Comparison of ENCODE assay signal across 18 cellular contexts in genomic region chr12:20494803-20495202, GRCh38.
A peak's percentile ranks its signal among the peaks of the same experiment; 100 is the strongest.
DNase-seq lines count a peak whose midpoint lies in the region; ATAC-seq and TF ChIP-seq lines count a peak whose summit lies in the region.
"Had no signal": no experiment of that assay in that cellular context is flagged by ENCODE, and none has a peak within 500 bp of the region (broad histone marks: within the 10 kb centered on the region; RNA-seq: fewer than 3 reads in every experiment).

No MANE protein-coding gene starts in this region.

- DNase-seq in EL (peak; percentile 41), adipocyte (ENCODE audit: low read depth) (peak; percentile 74), fibroblast of mammary gland (ENCODE audit: low read depth) (peak; percentile 45), Ammon's horn (ENCODE audit: low spot score) (no peak), RPMI8226 (no peak)
- DNase-seq: ACHN; CD4-positive, alpha-beta memory T cell; DND-41; MG63; NCI-H1105; NCI-H1694 treated with DMSO at 0.1 percent for 48 hours; NCI-H345; NCI-H69; NK-92 treated with Interleukin-12 subunit alpha and Interleukin-12 subunit beta, amount 100 ng/mL, for 24 hours; OCI-M1 had no signal

- H3K9ac ChIP-seq in adipocyte (ENCODE audit: low read length): no peak overlapping the region
- H3K9ac ChIP-seq in skeletal muscle satellite cell (ENCODE audit: low read depth, low read length): no peak overlapping the region

- H3K9me3 ChIP-seq in adipocyte (ENCODE audit: control insufficient read depth, low read length) (no peaks in the 10 kb centered on the region), skeletal muscle satellite cell (replicated peaks; ENCODE audit: low read length) (no peaks in the 10 kb centered on the region)

- H3K27me3 ChIP-seq in adipocyte (replicated peaks; ENCODE audit: control insufficient read depth, insufficient read depth, low read length): no peaks in the 10 kb centered on the region
- no peaks in the 10 kb centered on the region for H3K27me3 ChIP-seq in skeletal muscle satellite cell (ENCODE audit: control insufficient read depth, insufficient read depth, low read length)
- H3K27me3 ChIP-seq: MG63 had no signal

- H3K36me3 ChIP-seq in adipocyte (ENCODE audit: control insufficient read depth, insufficient read depth, low read length, severe bottlenecking): no peaks in the 10 kb centered on the region
- no peaks in the 10 kb centered on the region for H3K36me3 ChIP-seq in skeletal muscle satellite cell (ENCODE audit: insufficient read depth, low read length)
- H3K36me3 ChIP-seq: MG63 had no signal

- H3K4me1 ChIP-seq in adipocyte (ENCODE audit: control insufficient read depth, insufficient read depth, low read length) (peaks cover 29% of the 10 kb centered on the region), skeletal muscle satellite cell (ENCODE audit: control insufficient read depth, insufficient read depth, low read length) (peaks cover 39% of the 10 kb centered on the region)

- H3K4me3 ChIP-seq in adipocyte (ENCODE audit: low read length) (no peak overlapping the region), fibroblast of mammary gland (ENCODE audit: control insufficient read depth, low read depth, low read length) (no peak overlapping the region), skeletal muscle satellite cell (ENCODE audit: low read length) (no peak overlapping the region)
- H3K4me3 ChIP-seq: MG63 had no signal

- TF ChIP-seq CTCF in fibroblast of mammary gland (conservative IDR thresholded peaks at IDR 0.05; ENCODE audit: control insufficient read depth, insufficient read depth, low read depth, low read length): no peak

- no peak for ATAC-seq in HG02642 (IDR thresholded peaks at IDR 0.05; ENCODE audit: poor library complexity, unreplicated experiment)
- ATAC-seq: HepG2 had no signal

- peak overlapping the region; percentile 22 for H3K4me2 ChIP-seq in skeletal muscle satellite cell (ENCODE audit: low read length)

Comparison
In these comparisons a context has a peak if more than half of its experiments do, and no peak if none do; other contexts are left out.
1. DNase-seq: peak in EL (single experiment), adipocyte (single experiment) and fibroblast of mammary gland (single experiment); none in Ammon's horn (single experiment) and RPMI8226 (single experiment).